In the genomic region with DNA sequence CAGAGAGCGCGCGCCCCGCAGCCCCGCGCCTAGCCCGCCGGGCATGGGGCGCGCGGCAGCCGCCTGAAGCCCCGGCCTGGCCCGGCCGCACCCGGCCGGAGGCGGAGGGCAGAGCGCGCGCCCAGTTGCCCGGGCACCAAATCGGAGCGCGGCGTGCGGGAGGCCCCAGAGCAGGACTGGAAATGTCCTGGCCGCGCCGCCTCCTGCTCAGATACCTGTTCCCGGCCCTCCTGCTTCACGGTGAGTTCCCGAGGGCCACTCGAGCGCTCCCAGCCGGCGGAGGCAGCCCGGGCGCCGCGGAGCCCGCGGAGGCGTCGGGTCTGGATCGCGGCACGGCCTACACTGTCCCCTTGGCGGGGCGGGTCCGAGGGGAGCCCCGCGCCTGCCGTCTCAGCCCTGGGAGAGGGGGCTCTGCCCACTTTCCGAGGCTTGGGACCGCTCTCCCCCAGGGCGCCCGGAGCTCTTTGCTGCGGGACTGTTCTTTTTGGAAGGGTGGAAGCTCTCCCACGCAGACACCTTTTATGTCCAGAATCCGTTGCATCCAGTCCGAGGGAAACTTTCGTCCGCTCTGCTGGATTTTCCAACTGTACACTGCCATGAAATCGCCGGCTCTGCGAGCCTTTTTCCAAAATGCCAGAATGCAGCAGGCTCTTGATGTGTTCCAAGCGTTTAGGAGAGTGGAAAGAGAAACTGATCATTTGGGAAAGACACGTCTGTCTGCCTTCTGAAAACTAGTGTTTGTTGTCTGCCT, we compare ENCODE assay signal across 8 cellular contexts. TPM values are rescaled to one million over a fixed set of nuclear protein-coding genes. Genes with fewer than 3 reads are reported as not detected.
DNase-seq lines count a peak whose midpoint lies in the region; ATAC-seq, FAIRE-seq and TF ChIP-seq lines count a peak whose summit lies in the region.

No MANE protein-coding gene starts in this region.

- H3K27me3 ChIP-seq in iPS DF 6.9 (ENCODE audit: control insufficient read depth, insufficient read depth, low read length) (peaks cover 13% of the 10 kb centered on the region), small intestine (ENCODE audit: control insufficient read depth in 2 of 2, insufficient read depth in 2 of 2, low read length in 2 of 2) (peaks cover 0 to 5% of the 10 kb centered on the region in 2 donors)

- FAIRE-seq in small intestine (lab: Jason Lieb, UNC): no peak

- peak overlapping the region; percentile 72 for H3K4me3 ChIP-seq in HFF-Myc (replicated peaks; ENCODE audit: low read depth, low read length)
- H3K4me3 ChIP-seq in iPS DF 6.9 (ENCODE audit: low read length): peak overlapping the region; percentile 55
- H3K4me3 ChIP-seq in small intestine (ENCODE audit: low read depth in 1 of 2, low read length in 2 of 2): peak overlapping the region; percentile 36 to 50

- CTCF ChIA-PET in activated CD8-positive, alpha-beta T cell treated with anti-CD3 and anti-CD28 coated beads, Interleukin-2, amount 10 ng/mL, durations not matched to agents 7 days and 5 days (lab: Charles Lee): no interaction called here

- DNase-seq in HFF-Myc (ENCODE audit: extremely low read depth, low read depth) (no peak), iPS DF 6.9 (ENCODE audit: low read depth, low spot score) (no peak), small intestine (no peak), NCI-H510A (lab: John Stamatoyannopoulos, UW) (no peak)
- DNase-seq in activated CD8-positive, alpha-beta T cell treated with anti-CD3 and anti-CD28 coated beads, Interleukin-2, amount 10 ng/mL, durations not matched to agents 7 days and 5 days: no peak
- DNase-seq in stimulated activated effector memory CD8-positive, alpha-beta T cell treated with anti-CD3 and anti-CD28 coated beads, Interleukin-12 subunit alpha, Interleukin-12 subunit beta, amount 100 ng/mL, for 72 hours (ENCODE audit: low spot score in 2 of 2): no peak

- ATAC-seq in activated CD8-positive, alpha-beta T cell treated with anti-CD3 and anti-CD28 coated beads, Interleukin-2, amount 10 ng/mL, durations not matched to agents 7 days and 5 days: peak; percentile 42
- no peak for ATAC-seq in GM21390 (IDR thresholded peaks at IDR 0.05; ENCODE audit: unreplicated experiment)
- no peak for ATAC-seq in stimulated activated effector memory CD8-positive, alpha-beta T cell treated with anti-CD3 and anti-CD28 coated beads, Interleukin-12 subunit alpha, Interleukin-12 subunit beta, amount 100 ng/mL, for 72 hours
- no peak for ATAC-seq in GM21723 (IDR thresholded peaks at IDR 0.05; ENCODE audit: unreplicated experiment)

- TF ChIP-seq CTCF in HFF-Myc (IDR thresholded peaks at IDR 0.05; ENCODE audit: low read depth, low read length, missing control alignments): no peak

- peaks cover 2% of the 10 kb centered on the region; the same call in 1 of the 2 replicates for H3K4me1 ChIP-seq in iPS DF 6.9 (ENCODE audit: control insufficient read depth, insufficient read depth, low read length)
- peaks cover 0 to 4% of the 10 kb centered on the region in 2 donors for H3K4me1 ChIP-seq in small intestine (ENCODE audit: control insufficient read depth in 2 of 2, insufficient read depth in 1 of 2, low read depth in 1 of 2, low read length in 1 of 2)

- no peaks in the 10 kb centered on the region for H3K9me3 Mint-ChIP-seq in activated CD8-positive, alpha-beta T cell treated with anti-CD3 and anti-CD28 coated beads, Interleukin-2, amount 10 ng/mL, durations not matched to agents 7 days and 5 days (ENCODE audit: insufficient read depth)
- H3K9me3 Mint-ChIP-seq in stimulated activated effector memory CD8-positive, alpha-beta T cell treated with anti-CD3 and anti-CD28 coated beads, Interleukin-12 subunit alpha, Interleukin-12 subunit beta, amount 100 ng/mL, for 72 hours: no peaks in the 10 kb centered on the region

- H3K4me1 Mint-ChIP-seq in activated CD8-positive, alpha-beta T cell treated with anti-CD3 and anti-CD28 coated beads, Interleukin-2, amount 10 ng/mL, durations not matched to agents 7 days and 5 days (ENCODE audit: low read depth): peaks cover 4% of the 10 kb centered on the region
- H3K4me1 Mint-ChIP-seq in stimulated activated effector memory CD8-positive, alpha-beta T cell treated with anti-CD3 and anti-CD28 coated beads, Interleukin-12 subunit alpha, Interleukin-12 subunit beta, amount 100 ng/mL, for 72 hours: no peaks in the 10 kb centered on the region

- no peak overlapping the region for H3K27ac Mint-ChIP-seq in activated CD8-positive, alpha-beta T cell treated with anti-CD3 and anti-CD28 coated beads, Interleukin-2, amount 10 ng/mL, durations not matched to agents 7 days and 5 days
- H3K27ac Mint-ChIP-seq in stimulated activated effector memory CD8-positive, alpha-beta T cell treated with anti-CD3 and anti-CD28 coated beads, Interleukin-12 subunit alpha, Interleukin-12 subunit beta, amount 100 ng/mL, for 72 hours: no peak overlapping the region

- H3K4me3 Mint-ChIP-seq in activated CD8-positive, alpha-beta T cell treated with anti-CD3 and anti-CD28 coated beads, Interleukin-2, amount 10 ng/mL, durations not matched to agents 7 days and 5 days: peak overlapping the region; percentile 23
- no peak overlapping the region for H3K4me3 Mint-ChIP-seq in stimulated activated effector memory CD8-positive, alpha-beta T cell treated with anti-CD3 and anti-CD28 coated beads, Interleukin-12 subunit alpha, Interleukin-12 subunit beta, amount 100 ng/mL, for 72 hours

- H3K36me3 ChIP-seq in iPS DF 6.9 (ENCODE audit: control insufficient read depth, insufficient read depth, low read length): no peaks in the 10 kb centered on the region
- H3K36me3 ChIP-seq in small intestine (ENCODE audit: control insufficient read depth in 2 of 2, insufficient read depth in 2 of 2, low read length in 2 of 2): no peaks in the 10 kb centered on the region

- no CpG with 5 or more reads among the region's 69 CpGs for WGBS in iPS DF 6.9 (ENCODE audit: insufficient coverage, insufficient read length)
- 1 to 3% (median 1%) methylated on average over 47 to 69 of the region's 69 CpGs for WGBS in small intestine, 3 donors

- H3K9me3 ChIP-seq in iPS DF 6.9 (ENCODE audit: control insufficient read depth, insufficient read depth, low read length) (no peaks in the 10 kb centered on the region), small intestine (ENCODE audit: control insufficient read depth, low read depth) (no peaks in the 10 kb centered on the region)

- no peaks in the 10 kb centered on the region for H3K36me3 Mint-ChIP-seq in activated CD8-positive, alpha-beta T cell treated with anti-CD3 and anti-CD28 coated beads, Interleukin-2, amount 10 ng/mL, durations not matched to agents 7 days and 5 days (ENCODE audit: low read depth)
- H3K36me3 Mint-ChIP-seq in stimulated activated effector memory CD8-positive, alpha-beta T cell treated with anti-CD3 and anti-CD28 coated beads, Interleukin-12 subunit alpha, Interleukin-12 subunit beta, amount 100 ng/mL, for 72 hours: no peaks in the 10 kb centered on the region

- POLR2A ChIA-PET in activated CD8-positive, alpha-beta T cell treated with anti-CD3 and anti-CD28 coated beads, Interleukin-2, amount 10 ng/mL, durations not matched to agents 7 days and 5 days (lab: Charles Lee): no interaction called here

- H3K27me3 Mint-ChIP-seq in activated CD8-positive, alpha-beta T cell treated with anti-CD3 and anti-CD28 coated beads, Interleukin-2, amount 10 ng/mL, durations not matched to agents 7 days and 5 days (ENCODE audit: low read depth): peaks cover 60% of the 10 kb centered on the region

- no peak overlapping the region for H3K27ac ChIP-seq in iPS DF 6.9 (ENCODE audit: low read length)
- peak overlapping the region in 1 of 2 donors; percentile 70 for H3K27ac ChIP-seq in small intestine (ENCODE audit: low read depth in 1 of 2, low read length in 1 of 2)

RNA-seq across cellular contexts. Expression of a gene that starts 0.5 kb away (rescaled TPM):
- not detected for total RNA-seq in activated CD8-positive, alpha-beta T cell treated with anti-CD3 and anti-CD28 coated beads, Interleukin-2, amount 10 ng/mL, durations not matched to agents 7 days and 5 days
- 10 to 100 TPM in 1 of 3 donors, 1 to 10 TPM in 1, under 1 TPM in 1; 0.67 to 21.6 (median 2.7) TPM for polyA plus RNA-seq in small intestine
